In genomic region chr5:20087299-20087698, GRCh38 we compare ENCODE assay signal across 32 cellular contexts.
"Had no signal": no experiment of that assay in that cellular context is flagged by ENCODE, and none has a peak within 500 bp of the region (broad histone marks: within the 10 kb centered on the region; RNA-seq: fewer than 3 reads in every experiment).

No MANE protein-coding gene starts in this region.

- DNase-seq: activated B cell treated with CpG ODN at 0.5 μM for 24 hours; activated CD4-positive, alpha-beta memory T cell treated with anti-CD3 and anti-CD28 coated beads for 36 hours; activated CD4-positive, alpha-beta T cell treated with anti-CD3 and anti-CD28 coated beads for 48 hours; activated CD4-positive, alpha-beta T cell treated with anti-CD3 and anti-CD28 coated beads, Interleukin-2, amount 50 U/mL, for 1 hour; activated CD8-positive, alpha-beta memory T cell treated with anti-CD3 and anti-CD28 coated beads, Interleukin-2, amount 10 ng/mL, durations not matched to agents 7 days and 5 days; activated CD8-positive, alpha-beta memory T cell treated with anti-CD3 and anti-CD28 coated beads, Interleukin-2, amount 50 U/mL, for 4 hours; activated CD8-positive, alpha-beta T cell treated with anti-CD3 and anti-CD28 coated beads, Interleukin-2, amount 10 ng/mL, durations not matched to agents 7 days and 5 days; activated effector memory CD4-positive, alpha-beta T cell treated with anti-CD3 and anti-CD28 coated beads, Interleukin-2, amount 50 U/mL, for 16 hours; activated naive CD4-positive, alpha-beta T cell treated with anti-CD3 and anti-CD28 coated beads for 36 hours; activated naive CD8-positive, alpha-beta T cell treated with anti-CD3 and anti-CD28 coated beads for 36 hours; activated naive CD8-positive, alpha-beta T cell treated with anti-CD3 and anti-CD28 coated beads, Interleukin-2, amount 50 U/mL, for 24 hours; activated T-cell treated with anti-CD3 and anti-CD28 coated beads, Interleukin-2, amount 50 U/mL, for 1 hour; activated T-cell treated with anti-CD3 and anti-CD28 coated beads, Interleukin-2, amount 50 U/mL, for 48 hours; adrenal gland; amygdala; aorta; body of pancreas; central memory CD4-positive, alpha-beta T cell; cerebellar nuclear complex; colonic mucosa; effector CD8-positive, alpha-beta T cell; esophagus squamous epithelium; foreskin melanocyte; T-helper 1 cell; T-helper 17 cell; T1000; WERI-Rb-1 had no signal

- FAIRE-seq: endometrium, endothelial cell of umbilical vein had no signal

- H3K4me3 ChIP-seq: adrenal gland, body of pancreas, colonic mucosa, esophagus squamous epithelium, gastroesophageal sphincter had no signal

- H3K9me3 ChIP-seq: adrenal gland, body of pancreas, colonic mucosa had no signal

- H3K4me1 ChIP-seq: adrenal gland, body of pancreas, colonic mucosa, esophagus squamous epithelium, gastroesophageal sphincter had no signal

- H3K27me3 ChIP-seq: adrenal gland, body of pancreas, colonic mucosa, esophagus squamous epithelium, gastroesophageal sphincter had no signal

- H3K36me3 ChIP-seq: adrenal gland, colonic mucosa, esophagus squamous epithelium, gastroesophageal sphincter, WERI-Rb-1 had no signal

- H3K27ac ChIP-seq: adrenal gland, body of pancreas, colonic mucosa, epithelial cell of prostate, esophagus squamous epithelium, gastroesophageal sphincter, WERI-Rb-1 had no signal

- ATAC-seq: activated CD4-positive, CD25-positive, alpha-beta regulatory T cell treated with anti-CD3 and anti-CD28 coated beads, Interleukin-2, amount 50 U/mL, for 24 hours; activated CD8-positive, alpha-beta memory T cell treated with anti-CD3 and anti-CD28 coated beads, Interleukin-2, amount 10 ng/mL, durations not matched to agents 7 days and 5 days; activated CD8-positive, alpha-beta T cell treated with anti-CD3 and anti-CD28 coated beads, Interleukin-2, amount 10 ng/mL, durations not matched to agents 7 days and 5 days; activated naive CD8-positive, alpha-beta T cell treated with anti-CD3 and anti-CD28 coated beads, Interleukin-2, amount 50 U/mL, for 24 hours; body of pancreas; gastroesophageal sphincter; T-helper 17 cell had no signal
